ENCODE assay signal across 1 cellular context in genomic region chr1:60035925-60036324, GRCh38.
TF ChIP-seq lines count a peak whose summit lies in the region.

No MANE protein-coding gene starts in this region.

TF ChIP-seq in SK-N-SH treated with all-trans-retinoic acid at 6 μM for 48 hours, 23 proteins besides CTCF, POLR2A, EP300 and RAD21 (continued from another document):
- no peak for TF ChIP-seq POU6F1 (CRISPR knock-in tag; IDR thresholded peaks at IDR 0.05; ENCODE audit: borderline replicate concordance, low read depth)
